22 cellular contexts compared by ENCODE assay signal in genomic region chr6:20236344-20236743, GRCh38. TPM values are rescaled to one million over a fixed set of nuclear protein-coding genes. Genes with fewer than 3 reads are reported as not detected.
DNase-seq lines count a peak whose midpoint lies in the region; ATAC-seq and TF ChIP-seq lines count a peak whose summit lies in the region.
"Had no signal": no experiment of that assay in that cellular context is flagged by ENCODE, and none has a peak within 500 bp of the region (broad histone marks: within the 10 kb centered on the region; RNA-seq: fewer than 3 reads in every experiment).

No MANE protein-coding gene starts in this region.

- H3K4me1 ChIP-seq in CD8-positive, alpha-beta T cell (ENCODE audit: insufficient read depth, low read length) = no peaks in the 10 kb centered on the region
- H3K4me1 ChIP-seq in mucosa of rectum (ENCODE audit: control insufficient read depth in 2 of 2, insufficient read depth in 2 of 2, low read length in 2 of 2) = peaks cover 12 to 24% of the 10 kb centered on the region in 2 donors
- H3K4me1 ChIP-seq in sigmoid colon = peaks cover 0 to 8% (median 0%) of the 10 kb centered on the region in 4 donors
- no peaks in the 10 kb centered on the region for H3K4me1 ChIP-seq in thyroid gland
- H3K4me1 ChIP-seq: BLaER1 treated with 17β-estradiol and CSF1 and Interleukin-3, amounts not matched to agents 10 nM and 100 nM had no signal

- H3K27ac Mint-ChIP-seq in CD8-positive, alpha-beta T cell = peak overlapping the region; percentile 37
- H3K27ac Mint-ChIP-seq in T-helper 17 cell = no peak overlapping the region
- H3K27ac Mint-ChIP-seq in activated T-cell treated with anti-CD3 and anti-CD28 coated beads, Interleukin-2, amount 50 U/mL, for 72 hours = no peak overlapping the region

- WGBS in sigmoid colon, 2 donors = 63 to 85% methylated on average over 3 of the region's 3 CpGs
- WGBS in thyroid gland, 2 donors = 82 to 88% methylated on average over 3 of the region's 3 CpGs

- POLR2A ChIA-PET in CD8-positive, alpha-beta T cell (lab: Charles Lee) = no interaction called here

- no peak for DNase-seq in CD8-positive, alpha-beta T cell
- DNase-seq in T-helper 17 cell (no peak), sigmoid colon (no peak), AG08395 (ENCODE audit: low spot score) (no peak), thyroid gland (no peak)
- DNase-seq in activated T-cell treated with anti-CD3 and anti-CD28 coated beads, Interleukin-2, amount 50 U/mL, for 72 hours = no peak
- DNase-seq: ACHN; CD4-positive, alpha-beta memory T cell; EL; MM.1S; NCI-H1048; NCI-H1417 treated with DMSO at 0.1 percent for 48 hours; NCI-H187; NCI-H446; SHP77 treated with DMSO at 0.1 percent for 48 hours; SW 1271 had no signal

- H3K27me3 ChIP-seq in CD8-positive, alpha-beta T cell (ENCODE audit: insufficient read depth, low read length) = no peaks in the 10 kb centered on the region
- no peaks in the 10 kb centered on the region for H3K27me3 ChIP-seq in mucosa of rectum (ENCODE audit: control insufficient read depth in 2 of 2, insufficient read depth in 2 of 2, low read length in 2 of 2)
- H3K27me3 ChIP-seq in sigmoid colon = no peaks in the 10 kb centered on the region
- no peaks in the 10 kb centered on the region for H3K27me3 ChIP-seq in thyroid gland
- H3K27me3 ChIP-seq: BLaER1 treated with 17β-estradiol and CSF1 and Interleukin-3, amounts not matched to agents 10 nM and 100 nM had no signal

- CTCF ChIA-PET in CD8-positive, alpha-beta T cell (lab: Charles Lee) = no interaction called here

- no peaks in the 10 kb centered on the region for H3K9me3 Mint-ChIP-seq in CD8-positive, alpha-beta T cell
- no peaks in the 10 kb centered on the region for H3K9me3 Mint-ChIP-seq in activated T-cell treated with anti-CD3 and anti-CD28 coated beads, Interleukin-2, amount 50 U/mL, for 72 hours
- H3K9me3 Mint-ChIP-seq: CD4-positive, alpha-beta memory T cell had no signal

- H3K36me3 ChIP-seq in CD8-positive, alpha-beta T cell (ENCODE audit: insufficient read depth, low read length) = no peaks in the 10 kb centered on the region
- H3K36me3 ChIP-seq in mucosa of rectum (ENCODE audit: control insufficient read depth in 2 of 2, insufficient read depth in 2 of 2, low read length in 2 of 2) = no peaks in the 10 kb centered on the region
- no peaks in the 10 kb centered on the region for H3K36me3 ChIP-seq in sigmoid colon
- H3K36me3 ChIP-seq in thyroid gland = no peaks in the 10 kb centered on the region
- H3K36me3 ChIP-seq: BLaER1 treated with 17β-estradiol and CSF1 and Interleukin-3, amounts not matched to agents 10 nM and 100 nM had no signal

- no peak overlapping the region for H3K27ac ChIP-seq in CD8-positive, alpha-beta T cell (ENCODE audit: low read depth, low read length)
- H3K27ac ChIP-seq in mucosa of rectum (ENCODE audit: low read depth in 2 of 2, low read length in 2 of 2) (peak overlapping the region; percentile 68 to 78), sigmoid colon (no peak overlapping the region), thyroid gland (no peak overlapping the region)
- H3K27ac ChIP-seq: 22Rv1; BLaER1 treated with 17β-estradiol and CSF1 and Interleukin-3, amounts not matched to agents 10 nM and 100 nM; RWPE1; SK-N-MC had no signal

- no peak overlapping the region for H3K4me3 Mint-ChIP-seq in CD8-positive, alpha-beta T cell
- peak overlapping the region; percentile 19 for H3K4me3 Mint-ChIP-seq in T-helper 17 cell
- H3K4me3 Mint-ChIP-seq in activated T-cell treated with anti-CD3 and anti-CD28 coated beads, Interleukin-2, amount 50 U/mL, for 72 hours = no peak overlapping the region

- H3K27me3 Mint-ChIP-seq in CD8-positive, alpha-beta T cell (ENCODE audit: low read depth) = no peaks in the 10 kb centered on the region
- H3K27me3 Mint-ChIP-seq in T-helper 17 cell = no peaks in the 10 kb centered on the region
- H3K27me3 Mint-ChIP-seq in activated T-cell treated with anti-CD3 and anti-CD28 coated beads, Interleukin-2, amount 50 U/mL, for 72 hours (ENCODE audit: low read depth) = no peaks in the 10 kb centered on the region
- H3K27me3 Mint-ChIP-seq: CD4-positive, alpha-beta memory T cell had no signal

- intact Hi-C loops in CD8-positive, alpha-beta T cell (cut with DNase I, micrococcal nuclease) = no loop called here
- intact Hi-C loops in sigmoid colon (cut with DNase I) = no loop called here
- intact Hi-C loops in thyroid gland (cut with DNase I) = no loop called here

- TF ChIP-seq POLR2A in sigmoid colon (IDR thresholded peaks at IDR 0.05) (no peak), thyroid gland (IDR thresholded peaks at IDR 0.05) (no peak)

- no peaks in the 10 kb centered on the region for H3K36me3 Mint-ChIP-seq in CD8-positive, alpha-beta T cell
- H3K36me3 Mint-ChIP-seq in T-helper 17 cell (ENCODE audit: low read depth) = no peaks in the 10 kb centered on the region
- no peaks in the 10 kb centered on the region for H3K36me3 Mint-ChIP-seq in activated T-cell treated with anti-CD3 and anti-CD28 coated beads, Interleukin-2, amount 50 U/mL, for 72 hours (ENCODE audit: insufficient read depth in 2 of 2)
- H3K36me3 Mint-ChIP-seq: CD4-positive, alpha-beta memory T cell had no signal

- no peak overlapping the region for H3K9ac ChIP-seq in mucosa of rectum (ENCODE audit: low read depth in 1 of 2, low read length in 2 of 2)
- H3K9ac ChIP-seq: BLaER1 treated with 17β-estradiol and CSF1 and Interleukin-3, amounts not matched to agents 10 nM and 100 nM had no signal

- H3K9me3 ChIP-seq in CD8-positive, alpha-beta T cell (ENCODE audit: low read length) = no peaks in the 10 kb centered on the region
- H3K9me3 ChIP-seq in T-helper 17 cell (ENCODE audit: control insufficient read depth, low read length, poor library complexity, severe bottlenecking) (no peaks in the 10 kb centered on the region), mucosa of rectum (ENCODE audit: control insufficient read depth in 2 of 2, low read length in 2 of 2) (no peaks in the 10 kb centered on the region), sigmoid colon (no peaks in the 10 kb centered on the region), thyroid gland (no peaks in the 10 kb centered on the region)

- TF ChIP-seq EP300 in sigmoid colon (IDR thresholded peaks at IDR 0.05) = no peak

- H3K4me1 Mint-ChIP-seq in CD8-positive, alpha-beta T cell (ENCODE audit: low read depth) = peaks cover 13% of the 10 kb centered on the region
- H3K4me1 Mint-ChIP-seq in T-helper 17 cell = peaks cover 14% of the 10 kb centered on the region
- H3K4me1 Mint-ChIP-seq in activated T-cell treated with anti-CD3 and anti-CD28 coated beads, Interleukin-2, amount 50 U/mL, for 72 hours (ENCODE audit: low read depth) = no peaks in the 10 kb centered on the region

- no peak for TF ChIP-seq CTCF in CD8-positive, alpha-beta T cell (IDR thresholded peaks at IDR 0.05)
- TF ChIP-seq CTCF in sigmoid colon (IDR thresholded peaks at IDR 0.05) (no peak), thyroid gland (IDR thresholded peaks at IDR 0.05) (no peak)

- H3K4me3 ChIP-seq in CD8-positive, alpha-beta T cell (ENCODE audit: low read depth, low read length) = no peak overlapping the region
- H3K4me3 ChIP-seq in mucosa of rectum (ENCODE audit: low read length in 2 of 2) (no peak overlapping the region), sigmoid colon (no peak overlapping the region), thyroid gland (replicated peaks in 1 of 3) (no peak overlapping the region)
- H3K4me3 ChIP-seq: BLaER1 treated with 17β-estradiol and CSF1 and Interleukin-3, amounts not matched to agents 10 nM and 100 nM; SK-N-MC had no signal

- no peak for ATAC-seq in CD8-positive, alpha-beta T cell
- ATAC-seq in GM19463 (IDR thresholded peaks at IDR 0.05; ENCODE audit: unreplicated experiment) (peak; percentile 42), T-helper 17 cell (no peak)
- ATAC-seq in activated T-cell treated with anti-CD3 and anti-CD28 coated beads, Interleukin-2, amount 50 U/mL, for 72 hours (replicated peaks in 1 of 2) = no peak

RNA-seq across cellular contexts. Expression of gene MBOAT1, which starts 24.1 kb away (rescaled TPM):
- total RNA-seq in CD8-positive, alpha-beta T cell = 1 to 10 TPM; 5.9 to 6.5 TPM
- total RNA-seq in T-helper 17 cell (10 to 100 TPM; 20.6 to 25.9 TPM), sigmoid colon (10 to 100 TPM in 3 of 4 donors, 1 to 10 TPM in 1; 6.9 to 15.6 (median 11.0) TPM), thyroid gland (10 to 100 TPM in 3 of 4 donors, 1 to 10 TPM in 1; 9.6 to 24.3 (median 12.6) TPM)
- 10 to 100 TPM in 1 of 3 donors, 1 to 10 TPM in 2; 2.4 to 16.6 (median 3.5) TPM for polyA plus RNA-seq in sigmoid colon
- 10 to 100 TPM; 11.2 to 12.3 TPM for total RNA-seq in activated T-cell treated with anti-CD3 and anti-CD28 coated beads, Interleukin-2, amount 50 U/mL, for 72 hours

Comparison
In these comparisons a context has a peak if more than half of its experiments do, and no peak if none do; other contexts are left out.
1. H3K27ac ChIP-seq: peak in mucosa of rectum (2 of 2); none in CD8-positive, alpha-beta T cell (single experiment), sigmoid colon (0 of 4) and thyroid gland (0 of 3).